10 cellular contexts compared by ENCODE assay signal in genomic region chr5:67998709-67999251, GRCh38.
DNase-seq lines count a peak whose midpoint lies in the region; ATAC-seq and TF ChIP-seq lines count a peak whose summit lies in the region.
"Had no signal": no experiment of that assay in that cellular context is flagged by ENCODE, and none has a peak within 500 bp of the region (broad histone marks: within the 10 kb centered on the region; RNA-seq: fewer than 3 reads in every experiment).

No MANE protein-coding gene starts in this region.

- H3K4me3 Mint-ChIP-seq in activated T-cell treated with anti-CD3 and anti-CD28 coated beads, Interleukin-2, amount 50 U/mL, for 24 hours, result no peak overlapping the region
- H3K4me3 Mint-ChIP-seq: stimulated activated naive CD8-positive, alpha-beta T cell treated with anti-CD3 and anti-CD28 coated beads, Interleukin-15, Interleukin-2, amounts not matched to agents 100 ng/mL and 50 ng/mL, for 24 hours had no signal

- H3K9me3 ChIP-seq in body of pancreas (no peaks in the 10 kb centered on the region), thoracic aorta (no peaks in the 10 kb centered on the region)

- TF ChIP-seq CTCF in body of pancreas (IDR thresholded peaks at IDR 0.05), result no peak
- no peak for TF ChIP-seq CTCF in thoracic aorta (IDR thresholded peaks at IDR 0.05)

- H3K27me3 Mint-ChIP-seq in activated T-cell treated with anti-CD3 and anti-CD28 coated beads, Interleukin-2, amount 50 U/mL, for 24 hours, result no peaks in the 10 kb centered on the region
- H3K27me3 Mint-ChIP-seq: stimulated activated naive CD8-positive, alpha-beta T cell treated with anti-CD3 and anti-CD28 coated beads, Interleukin-15, Interleukin-2, amounts not matched to agents 100 ng/mL and 50 ng/mL, for 24 hours had no signal

- no peaks in the 10 kb centered on the region for H3K4me1 ChIP-seq in body of pancreas
- H3K4me1 ChIP-seq in thoracic aorta (ENCODE audit: control insufficient read depth in 1 of 2, low read depth in 2 of 2), result peaks cover 0 to 20% of the 10 kb centered on the region in 2 donors

- H3K36me3 Mint-ChIP-seq in activated T-cell treated with anti-CD3 and anti-CD28 coated beads, Interleukin-2, amount 50 U/mL, for 24 hours (ENCODE audit: low read depth), result no peaks in the 10 kb centered on the region
- H3K36me3 Mint-ChIP-seq: naive B cell had no signal

- peak; percentile 34 for DNase-seq in KBM-7
- DNase-seq in body of pancreas, result peak in 3 of 4 donors; percentile 15 to 76 (median 20)
- peak; percentile 64 for DNase-seq in iris pigment epithelial cell (ENCODE audit: low read depth)
- peak; percentile 60 for DNase-seq in thoracic aorta (ENCODE audit: low spot score)
- no peak for DNase-seq in activated T-cell treated with anti-CD3 and anti-CD28 coated beads, Interleukin-2, amount 50 U/mL, for 24 hours
- DNase-seq: naive B cell had no signal

- H3K27ac ChIP-seq in body of pancreas, result peak overlapping the region in 2 of 4 donors; percentile 30 to 60
- peak overlapping the region; percentile 9 to 88 for H3K27ac ChIP-seq in thoracic aorta

- H3K4me1 Mint-ChIP-seq in activated T-cell treated with anti-CD3 and anti-CD28 coated beads, Interleukin-2, amount 50 U/mL, for 24 hours (ENCODE audit: low read depth), result no peaks in the 10 kb centered on the region
- H3K4me1 Mint-ChIP-seq: naive B cell had no signal

- no peaks in the 10 kb centered on the region for H3K27me3 ChIP-seq in body of pancreas
- H3K27me3 ChIP-seq in thoracic aorta (replicated peaks; ENCODE audit: insufficient read depth), result no peaks in the 10 kb centered on the region

- no peak overlapping the region for H3K27ac Mint-ChIP-seq in activated T-cell treated with anti-CD3 and anti-CD28 coated beads, Interleukin-2, amount 50 U/mL, for 24 hours
- H3K27ac Mint-ChIP-seq: naive B cell; stimulated activated naive CD8-positive, alpha-beta T cell treated with anti-CD3 and anti-CD28 coated beads, Interleukin-15, Interleukin-2, amounts not matched to agents 100 ng/mL and 50 ng/mL, for 24 hours had no signal

- WGBS in body of pancreas, 2 donors, result 65 to 78% methylated on average over 7 of the region's 7 CpGs

- ATAC-seq in body of pancreas (peak; percentile 55), thoracic aorta (ENCODE audit: insufficient number of reproducible peaks, low FRiP score, low read depth) (peak; percentile 40), GM19463 (IDR thresholded peaks at IDR 0.05; ENCODE audit: unreplicated experiment) (no peak), HG02973 (IDR thresholded peaks at IDR 0.05; ENCODE audit: unreplicated experiment) (no peak), GM21423 (IDR thresholded peaks at IDR 0.05; ENCODE audit: unreplicated experiment) (no peak)

- TF ChIP-seq POLR2A in body of pancreas (IDR thresholded peaks at IDR 0.05), result peak in 1 of 3 donors; percentile 33

- H3K4me3 ChIP-seq in body of pancreas (no peak overlapping the region), thoracic aorta (no peak overlapping the region)

- H3K36me3 ChIP-seq in body of pancreas (replicated peaks in 1 of 2; ENCODE audit: insufficient read depth in 1 of 2, low read depth in 2 of 2) (no peaks in the 10 kb centered on the region), thoracic aorta (no peaks in the 10 kb centered on the region)

- H3K9me3 Mint-ChIP-seq in activated T-cell treated with anti-CD3 and anti-CD28 coated beads, Interleukin-2, amount 50 U/mL, for 24 hours, result no peaks in the 10 kb centered on the region
- H3K9me3 Mint-ChIP-seq: stimulated activated naive CD8-positive, alpha-beta T cell treated with anti-CD3 and anti-CD28 coated beads, Interleukin-15, Interleukin-2, amounts not matched to agents 100 ng/mL and 50 ng/mL, for 24 hours had no signal

- intact Hi-C loops in body of pancreas (cut with DNase I), result no loop called here

- in situ Hi-C loops in KBM-7 (cut with MboI; ENCODE audit: low pct_unique_long_range_greater_than_20kb, low sequenced_read_pairs), result no loop called here

Comparison
In these comparisons a context has a peak if more than half of its experiments do, and no peak if none do; other contexts are left out.
1. ATAC-seq: peak in body of pancreas (single experiment) and thoracic aorta (single experiment); none in GM19463 (single experiment), HG02973 (single experiment) and GM21423 (single experiment).